Comparison of ENCODE assay signal across 1 cellular context in genomic region chr21:46324390-46325072, GRCh38.
TF ChIP-seq lines count a peak whose summit lies in the region.

No MANE protein-coding gene starts in this region.

TF ChIP-seq in HepG2, 621 proteins besides CTCF, POLR2A, EP300 and RAD21 (continued from another document):
- TF ChIP-seq, protein P1, sequence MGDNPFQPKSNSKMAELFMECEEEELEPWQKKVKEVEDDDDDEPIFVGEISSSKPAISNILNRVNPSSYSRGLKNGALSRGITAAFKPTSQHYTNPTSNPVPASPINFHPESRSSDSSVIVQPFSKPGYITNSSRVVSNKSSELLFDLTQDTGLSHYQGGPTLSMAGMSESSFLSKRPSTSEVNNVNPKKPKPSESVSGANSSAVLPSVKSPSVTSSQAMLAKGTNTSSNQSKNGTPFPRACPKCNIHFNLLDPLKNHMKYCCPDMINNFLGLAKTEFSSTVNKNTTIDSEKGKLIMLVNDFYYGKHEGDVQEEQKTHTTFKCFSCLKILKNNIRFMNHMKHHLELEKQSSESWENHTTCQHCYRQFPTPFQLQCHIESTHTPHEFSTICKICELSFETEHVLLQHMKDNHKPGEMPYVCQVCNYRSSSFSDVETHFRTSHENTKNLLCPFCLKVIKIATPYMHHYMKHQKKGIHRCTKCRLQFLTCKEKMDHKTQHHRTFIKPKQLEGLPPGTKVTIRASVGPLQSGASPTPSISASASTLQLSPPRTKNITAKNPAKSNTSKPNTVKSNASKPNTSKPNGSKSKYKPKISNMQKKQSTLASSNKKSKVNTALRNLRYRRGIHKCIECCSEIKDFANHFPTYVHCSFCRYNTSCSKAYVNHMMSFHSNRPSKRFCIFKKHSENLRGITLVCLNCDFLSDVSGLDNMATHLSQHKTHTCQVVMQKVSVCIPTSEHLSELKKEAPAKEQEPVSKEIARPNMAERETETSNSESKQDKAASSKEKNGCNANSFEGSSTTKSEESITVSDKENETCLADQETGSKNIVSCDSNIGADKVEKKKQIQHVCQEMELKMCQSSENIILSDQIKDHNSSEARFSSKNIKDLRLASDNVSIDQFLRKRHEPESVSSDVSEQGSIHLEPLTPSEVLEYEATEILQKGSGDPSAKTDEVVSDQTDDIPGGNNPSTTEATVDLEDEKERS (CRISPR knock-in tag; IDR thresholded peaks at IDR 0.05), result no peak
- TF ChIP-seq ZNF431 (CRISPR knock-in tag; IDR thresholded peaks at IDR 0.05; ENCODE audit: borderline replicate concordance, low read depth) (no peak), NKX3-1 (CRISPR knock-in tag; IDR thresholded peaks at IDR 0.05) (peak; percentile 57; the same call in 1 of the 2 replicates), HOXD1 (CRISPR knock-in tag; IDR thresholded peaks at IDR 0.05) (no peak), PBX2 (CRISPR knock-in tag; IDR thresholded peaks at IDR 0.05) (no peak), MED1 (CRISPR knock-in tag; IDR thresholded peaks at IDR 0.05) (0 out of 2 replicates have a peak, but pooled peaks have one; percentile 6), ZNF513 (CRISPR knock-in tag; conservative IDR thresholded peaks at IDR 0.05) (no peak), SMAD1 (CRISPR knock-in tag; IDR thresholded peaks at IDR 0.05; ENCODE audit: borderline replicate concordance, low read depth) (no peak), ZNF138 (CRISPR knock-in tag; IDR thresholded peaks at IDR 0.05; ENCODE audit: low read depth) (no peak), MTA3 (CRISPR knock-in tag; IDR thresholded peaks at IDR 0.05) (no peak), KLF16 (CRISPR knock-in tag; IDR thresholded peaks at IDR 0.05) (peak in 1 of 2 experiments; percentile 35; a peak in 1 of 4 replicates)
- TF ChIP-seq, protein P2, sequence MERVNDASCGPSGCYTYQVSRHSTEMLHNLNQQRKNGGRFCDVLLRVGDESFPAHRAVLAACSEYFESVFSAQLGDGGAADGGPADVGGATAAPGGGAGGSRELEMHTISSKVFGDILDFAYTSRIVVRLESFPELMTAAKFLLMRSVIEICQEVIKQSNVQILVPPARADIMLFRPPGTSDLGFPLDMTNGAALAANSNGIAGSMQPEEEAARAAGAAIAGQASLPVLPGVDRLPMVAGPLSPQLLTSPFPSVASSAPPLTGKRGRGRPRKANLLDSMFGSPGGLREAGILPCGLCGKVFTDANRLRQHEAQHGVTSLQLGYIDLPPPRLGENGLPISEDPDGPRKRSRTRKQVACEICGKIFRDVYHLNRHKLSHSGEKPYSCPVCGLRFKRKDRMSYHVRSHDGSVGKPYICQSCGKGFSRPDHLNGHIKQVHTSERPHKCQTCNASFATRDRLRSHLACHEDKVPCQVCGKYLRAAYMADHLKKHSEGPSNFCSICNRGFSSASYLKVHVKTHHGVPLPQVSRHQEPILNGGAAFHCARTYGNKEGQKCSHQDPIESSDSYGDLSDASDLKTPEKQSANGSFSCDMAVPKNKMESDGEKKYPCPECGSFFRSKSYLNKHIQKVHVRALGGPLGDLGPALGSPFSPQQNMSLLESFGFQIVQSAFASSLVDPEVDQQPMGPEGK (CRISPR knock-in tag; IDR thresholded peaks at IDR 0.05), result peak; percentile 32; the same call in 1 of the 2 replicates
- TF ChIP-seq, protein P3, sequence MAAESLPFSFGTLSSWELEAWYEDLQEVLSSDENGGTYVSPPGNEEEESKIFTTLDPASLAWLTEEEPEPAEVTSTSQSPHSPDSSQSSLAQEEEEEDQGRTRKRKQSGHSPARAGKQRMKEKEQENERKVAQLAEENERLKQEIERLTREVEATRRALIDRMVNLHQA (CRISPR knock-in tag; IDR thresholded peaks at IDR 0.05), result no peak
- TF ChIP-seq, protein P4, sequence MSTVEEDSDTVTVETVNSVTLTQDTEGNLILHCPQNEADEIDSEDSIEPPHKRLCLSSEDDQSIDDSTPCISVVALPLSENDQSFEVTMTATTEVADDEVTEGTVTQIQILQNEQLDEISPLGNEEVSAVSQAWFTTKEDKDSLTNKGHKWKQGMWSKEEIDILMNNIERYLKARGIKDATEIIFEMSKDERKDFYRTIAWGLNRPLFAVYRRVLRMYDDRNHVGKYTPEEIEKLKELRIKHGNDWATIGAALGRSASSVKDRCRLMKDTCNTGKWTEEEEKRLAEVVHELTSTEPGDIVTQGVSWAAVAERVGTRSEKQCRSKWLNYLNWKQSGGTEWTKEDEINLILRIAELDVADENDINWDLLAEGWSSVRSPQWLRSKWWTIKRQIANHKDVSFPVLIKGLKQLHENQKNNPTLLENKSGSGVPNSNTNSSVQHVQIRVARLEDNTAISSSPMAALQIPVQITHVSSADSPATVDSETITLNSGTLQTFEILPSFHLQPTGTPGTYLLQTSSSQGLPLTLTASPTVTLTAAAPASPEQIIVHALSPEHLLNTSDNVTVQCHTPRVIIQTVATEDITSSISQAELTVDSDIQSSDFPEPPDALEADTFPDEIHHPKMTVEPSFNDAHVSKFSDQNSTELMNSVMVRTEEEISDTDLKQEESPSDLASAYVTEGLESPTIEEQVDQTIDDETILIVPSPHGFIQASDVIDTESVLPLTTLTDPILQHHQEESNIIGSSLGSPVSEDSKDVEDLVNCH (CRISPR knock-in tag; IDR thresholded peaks at IDR 0.05), result no peak
- TF ChIP-seq, protein P5, sequence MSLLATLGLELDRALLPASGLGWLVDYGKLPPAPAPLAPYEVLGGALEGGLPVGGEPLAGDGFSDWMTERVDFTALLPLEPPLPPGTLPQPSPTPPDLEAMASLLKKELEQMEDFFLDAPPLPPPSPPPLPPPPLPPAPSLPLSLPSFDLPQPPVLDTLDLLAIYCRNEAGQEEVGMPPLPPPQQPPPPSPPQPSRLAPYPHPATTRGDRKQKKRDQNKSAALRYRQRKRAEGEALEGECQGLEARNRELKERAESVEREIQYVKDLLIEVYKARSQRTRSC (CRISPR knock-in tag; IDR thresholded peaks at IDR 0.05; ENCODE audit: low read depth), result no peak
